In the genomic region with DNA sequence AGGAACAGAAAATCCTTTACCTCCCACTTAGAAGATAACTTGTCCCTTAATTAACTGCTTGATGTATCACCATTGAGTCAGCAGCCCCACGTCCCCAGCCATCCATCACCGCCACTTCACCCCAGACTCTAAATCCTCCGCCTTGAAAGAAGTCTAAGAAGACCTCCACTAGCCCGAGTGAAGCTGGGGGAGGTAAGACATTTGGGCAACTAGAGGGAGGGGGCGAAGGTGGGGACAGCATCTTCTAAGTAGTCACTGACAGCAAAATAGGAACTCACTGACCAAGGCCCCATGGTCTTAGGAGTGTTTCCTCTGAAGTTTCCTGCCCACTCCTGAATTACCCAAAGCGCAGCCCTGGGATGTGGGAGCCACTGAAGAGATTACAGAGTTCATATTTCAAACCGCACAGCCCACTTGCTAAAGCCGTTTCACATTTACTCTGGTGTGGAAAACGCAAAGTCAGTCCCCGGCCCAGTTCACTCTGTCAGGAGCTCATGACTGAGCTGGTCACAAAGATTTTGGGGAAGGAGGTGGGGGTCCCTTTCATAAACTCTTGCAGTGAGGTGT, we compare ENCODE assay signal across 14 cellular contexts.
DNase-seq lines count a peak whose midpoint lies in the region; ATAC-seq and TF ChIP-seq lines count a peak whose summit lies in the region.
"Had no signal": no experiment of that assay in that cellular context is flagged by ENCODE, and none has a peak within 500 bp of the region (broad histone marks: within the 10 kb centered on the region; RNA-seq: fewer than 3 reads in every experiment).

No MANE protein-coding gene starts in this region.

- TF ChIP-seq POLR2A in sigmoid colon (IDR thresholded peaks at IDR 0.05), result no peak

- H3K9me3 Mint-ChIP-seq in activated naive CD4-positive, alpha-beta T cell treated with anti-CD3 and anti-CD28 coated beads, Interleukin-2, amount 10 ng/mL, durations not matched to agents 7 days and 5 days, result no peaks in the 10 kb centered on the region
- H3K9me3 Mint-ChIP-seq: activated T-helper 2 cell treated with anti-CD3 and anti-CD28 coated beads, Interferon-gamma antibody, Interleukin-2, Interleukin-4, amounts not matched to agents 10 μg/mL and 5 μg/mL and 100 μg/mL, durations not matched to agents 14 hours and 24 hours and 36 hours; effector memory CD8-positive, alpha-beta T cell; natural killer cell had no signal

- DNase-seq in Daoy (ENCODE audit: low read depth) (peak; percentile 67), UCSD-AML1 (lab: John Stamatoyannopoulos, UW; ENCODE audit: unreplicated experiment) (peak; percentile 27), foreskin keratinocyte (no peak), sigmoid colon (peak; percentile 62), NCI-H82 (lab: John Stamatoyannopoulos, UW) (no peak), GM13977 (ENCODE audit: low spot score) (no peak)
- DNase-seq in activated naive CD4-positive, alpha-beta T cell treated with anti-CD3 and anti-CD28 coated beads, Interleukin-2, amount 10 ng/mL, durations not matched to agents 7 days and 5 days, result no peak
- DNase-seq: effector memory CD8-positive, alpha-beta T cell; GM23248; natural killer cell; NCI-H345; stimulated activated naive CD4-positive, alpha-beta T cell treated with Interleukin-2 at 50 U/mL for 16 hours had no signal

- TF ChIP-seq EP300 in sigmoid colon (IDR thresholded peaks at IDR 0.05), result no peak

- ATAC-seq in foreskin keratinocyte (no peak), GM19395 (IDR thresholded peaks at IDR 0.05; ENCODE audit: unreplicated experiment) (no peak)
- ATAC-seq: effector memory CD8-positive, alpha-beta T cell; natural killer cell had no signal

- no peak overlapping the region for H3K27ac Mint-ChIP-seq in activated naive CD4-positive, alpha-beta T cell treated with anti-CD3 and anti-CD28 coated beads, Interleukin-2, amount 10 ng/mL, durations not matched to agents 7 days and 5 days
- H3K27ac Mint-ChIP-seq: activated T-helper 2 cell treated with anti-CD3 and anti-CD28 coated beads, Interferon-gamma antibody, Interleukin-2, Interleukin-4, amounts not matched to agents 10 μg/mL and 5 μg/mL and 100 μg/mL, durations not matched to agents 14 hours and 24 hours and 36 hours; effector memory CD8-positive, alpha-beta T cell; natural killer cell had no signal

- H3K9me3 ChIP-seq in sigmoid colon, result no peaks in the 10 kb centered on the region

- in situ Hi-C loops in GM13977 (cut with MboI; ENCODE audit: low pct_unique_long_range_greater_than_20kb, low sequenced_read_pairs, unreplicated experiment), result no loop called here

- no peak overlapping the region for H3K4me3 ChIP-seq in sigmoid colon
- H3K4me3 ChIP-seq: GM23248 had no signal

- no peak for TF ChIP-seq CTCF in foreskin keratinocyte (conservative IDR thresholded peaks at IDR 0.05)
- TF ChIP-seq CTCF in sigmoid colon (IDR thresholded peaks at IDR 0.05), result no peak
- TF ChIP-seq CTCF in GM13977 (IDR thresholded peaks at IDR 0.05; ENCODE audit: extremely low read depth, insufficient read depth, missing control alignments), result no peak

- H3K4me1 Mint-ChIP-seq in activated naive CD4-positive, alpha-beta T cell treated with anti-CD3 and anti-CD28 coated beads, Interleukin-2, amount 10 ng/mL, durations not matched to agents 7 days and 5 days, result no peaks in the 10 kb centered on the region

- WGBS in sigmoid colon, 2 donors, result 88 to 93% methylated on average over 10 of the region's 10 CpGs

- peaks cover 32% of the 10 kb centered on the region for H3K27me3 Mint-ChIP-seq in activated naive CD4-positive, alpha-beta T cell treated with anti-CD3 and anti-CD28 coated beads, Interleukin-2, amount 10 ng/mL, durations not matched to agents 7 days and 5 days

- H3K36me3 Mint-ChIP-seq in activated naive CD4-positive, alpha-beta T cell treated with anti-CD3 and anti-CD28 coated beads, Interleukin-2, amount 10 ng/mL, durations not matched to agents 7 days and 5 days, result no peaks in the 10 kb centered on the region
- H3K36me3 Mint-ChIP-seq: natural killer cell had no signal

- CTCF ChIA-PET in activated naive CD4-positive, alpha-beta T cell treated with anti-CD3 and anti-CD28 coated beads, Interleukin-2, amount 10 ng/mL, durations not matched to agents 7 days and 5 days (lab: Charles Lee), result no interaction called here

- H3K27ac ChIP-seq in foreskin keratinocyte (peak overlapping the region; percentile 6), sigmoid colon (peak overlapping the region; percentile 26 to 66 (median 48))
- H3K27ac ChIP-seq: GM23248 had no signal

- H3K36me3 ChIP-seq in sigmoid colon, result no peaks in the 10 kb centered on the region

- H3K27me3 ChIP-seq in foreskin keratinocyte, result no peaks in the 10 kb centered on the region
- no peaks in the 10 kb centered on the region for H3K27me3 ChIP-seq in sigmoid colon

- intact Hi-C loops in sigmoid colon (cut with DNase I), result loop anchor here (10.0 kb wide), 1 partner anchor 224 kb away; no protein-coding TSS in a partner anchor

- H3K4me1 ChIP-seq in foreskin keratinocyte, result peaks cover 9% of the 10 kb centered on the region
- H3K4me1 ChIP-seq in sigmoid colon, result peaks cover 0 to 66% (median 40%) of the 10 kb centered on the region in 4 donors

- no peak overlapping the region for H3K4me3 Mint-ChIP-seq in activated naive CD4-positive, alpha-beta T cell treated with anti-CD3 and anti-CD28 coated beads, Interleukin-2, amount 10 ng/mL, durations not matched to agents 7 days and 5 days
- H3K4me3 Mint-ChIP-seq: effector memory CD8-positive, alpha-beta T cell; natural killer cell had no signal

Comparison
In these comparisons a context has a peak if more than half of its experiments do, and no peak if none do; other contexts are left out.
1. DNase-seq: peak in Daoy (single experiment), UCSD-AML1 (single experiment) and sigmoid colon (single experiment); none in foreskin keratinocyte (0 of 2), activated naive CD4-positive, alpha-beta T cell treated with anti-CD3 and anti-CD28 coated beads, Interleukin-2, amount 10 ng/mL, durations not matched to agents 7 days and 5 days (single experiment), NCI-H82 (single experiment) and GM13977 (single experiment).